21 cellular contexts compared by ENCODE assay signal in the genomic region with DNA sequence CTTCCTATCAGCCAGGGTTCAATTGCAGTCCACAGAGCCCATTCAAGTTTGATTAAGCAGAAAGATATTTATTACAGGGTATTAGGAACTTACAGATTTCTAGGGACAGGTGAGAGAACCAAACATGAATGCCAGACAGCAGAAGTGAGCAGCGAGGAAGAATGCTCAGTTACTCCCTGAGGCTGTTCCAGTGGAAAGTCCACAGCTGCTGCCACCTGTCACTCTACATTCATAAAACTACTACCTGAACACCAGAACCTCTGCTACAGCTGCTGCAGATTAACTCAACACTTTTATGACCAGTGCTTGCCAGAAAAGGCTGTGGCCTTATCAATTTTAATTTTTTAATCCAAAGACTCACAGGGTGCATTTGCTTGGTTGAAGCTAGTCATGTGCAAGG.
"Had no signal": no experiment of that assay in that cellular context is flagged by ENCODE, and none has a peak within 500 bp of the region (broad histone marks: within the 10 kb centered on the region; RNA-seq: fewer than 3 reads in every experiment).

No MANE protein-coding gene starts in this region.

- H3K4me1 ChIP-seq: breast epithelium had no signal

- DNase-seq: activated CD4-positive, alpha-beta T cell treated with anti-CD3 and anti-CD28 coated beads for 4 hours; activated CD8-positive, alpha-beta memory T cell treated with anti-CD3 and anti-CD28 coated beads, Interleukin-2, amount 50 U/mL, for 4 hours; activated CD8-positive, alpha-beta T cell treated with anti-CD3 and anti-CD28 coated beads for 36 hours; activated naive CD4-positive, alpha-beta T cell treated with anti-CD3 and anti-CD28 coated beads, Interleukin-2, amount 50 U/mL, for 16 hours; aorta; caudate nucleus; Kasumi-1; NCI-H1105 treated with DMSO at 0.1 percent for 48 hours; NCI-H1436 treated with DMSO at 0.1 percent for 48 hours; NCI-H1930; NCI-H2171; NCI-H2227 treated with DMSO at 0.1 percent for 48 hours; NCI-H446 treated with DMSO at 0.1 percent for 48 hours; NCI-H524 treated with DMSO at 0.1 percent for 48 hours; NCI-H774; OCI-M1; SHP77 had no signal

- ATAC-seq: activated CD4-positive, CD25-positive, alpha-beta regulatory T cell treated with anti-CD3 and anti-CD28 coated beads, Interleukin-2, amount 50 U/mL, for 24 hours; activated CD8-positive, alpha-beta T cell treated with anti-CD3 and anti-CD28 coated beads for 36 hours; K562 had no signal

- FAIRE-seq: K562, RCC 7860 had no signal

- H3K36me3 ChIP-seq: breast epithelium had no signal

- H3K27ac ChIP-seq: breast epithelium had no signal

- H3K4me3 ChIP-seq: breast epithelium, K562 had no signal
